24 cellular contexts compared by ENCODE assay signal in the genomic region with DNA sequence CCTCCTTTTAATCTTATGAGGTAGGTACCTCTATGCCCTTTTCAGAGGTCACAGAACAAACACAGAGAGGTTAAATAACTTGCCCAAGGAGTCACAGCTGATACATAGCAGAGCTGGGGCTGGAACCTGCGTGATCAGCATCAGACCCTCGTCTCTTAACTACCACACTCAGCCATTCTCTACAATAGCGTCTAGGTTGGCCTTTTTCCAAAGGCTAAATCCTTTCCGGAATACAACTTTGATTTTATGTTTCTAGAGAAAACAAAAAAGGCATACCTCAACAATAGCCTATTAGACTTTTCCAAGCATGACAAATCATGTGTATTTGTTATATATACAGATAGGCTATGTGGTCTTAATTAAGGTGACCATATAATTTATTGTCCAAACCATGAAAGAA.
DNase-seq lines count a peak whose midpoint lies in the region; FAIRE-seq and TF ChIP-seq lines count a peak whose summit lies in the region.
"Had no signal": no experiment of that assay in that cellular context is flagged by ENCODE, and none has a peak within 500 bp of the region (broad histone marks: within the 10 kb centered on the region; RNA-seq: fewer than 3 reads in every experiment).

No MANE protein-coding gene starts in this region.

- no TSS peak for BruUV-seq in endothelial cell of umbilical vein (replicated peaks; lab: Mats Ljungman, UMichigan)

- no peaks in the 10 kb centered on the region for H3K79me2 ChIP-seq in endothelial cell of umbilical vein (ENCODE audit: control insufficient read depth, insufficient read depth, low read length)

- H3K36me3 ChIP-seq in HEK293 (ENCODE audit: control insufficient read depth in 2 of 2, insufficient read depth in 1 of 2, low read length in 2 of 2) (no peaks in the 10 kb centered on the region), endothelial cell of umbilical vein (ENCODE audit: control insufficient read depth in 2 of 2, extremely low read depth in 1 of 2, insufficient read depth in 2 of 2, low read length in 2 of 2) (no peaks in the 10 kb centered on the region)
- H3K36me3 ChIP-seq: BLaER1 treated with 17β-estradiol and CSF1 and Interleukin-3, amounts not matched to agents 10 nM and 100 nM had no signal

- TF ChIP-seq POLR2A in endothelial cell of umbilical vein (IDR thresholded peaks at IDR 0.05; ENCODE audit: low read depth, low read length) (no peak), lower leg skin (IDR thresholded peaks at IDR 0.05) (no peak)

- intact Hi-C loops in endothelial cell of umbilical vein (cut with micrococcal nuclease) = no loop called here
- intact Hi-C loops in lower leg skin (cut with DNase I; ENCODE audit: low total_unique reads) = no loop called here

- POLR2A ChIA-PET in HEK293 (lab: Yijun Ruan, JAX) (no interaction called here), endothelial cell of umbilical vein (lab: Charles Lee) (no interaction called here)

- no peaks in the 10 kb centered on the region for H3K27me3 ChIP-seq in endothelial cell of umbilical vein (ENCODE audit: control insufficient read depth in 2 of 2, insufficient read depth in 2 of 2, low read length in 2 of 2)
- H3K27me3 ChIP-seq: BLaER1 treated with 17β-estradiol and CSF1 and Interleukin-3, amounts not matched to agents 10 nM and 100 nM had no signal

- H4K20me1 ChIP-seq in endothelial cell of umbilical vein (replicated peaks; ENCODE audit: control insufficient read depth, extremely low read depth, insufficient read depth, low read length) = no peaks in the 10 kb centered on the region
- H4K20me1 ChIP-seq: BLaER1 treated with 17β-estradiol and CSF1 and Interleukin-3, amounts not matched to agents 10 nM and 100 nM had no signal

- no peaks in the 10 kb centered on the region for H3K9me3 ChIP-seq in HEK293 (ENCODE audit: control insufficient read depth, insufficient read depth, low read depth, low read length)
- H3K9me3 ChIP-seq in endothelial cell of umbilical vein (replicated peaks; ENCODE audit: control insufficient read depth, insufficient read depth, low read length) = no peaks in the 10 kb centered on the region
- H3K9me3 ChIP-seq: A549; BLaER1 treated with 17β-estradiol and CSF1 and Interleukin-3, amounts not matched to agents 10 nM and 100 nM; Caco-2 had no signal

- H3K27ac ChIP-seq in HEK293 (ENCODE audit: extremely low read depth, low read depth, low read length) (no peak overlapping the region), endothelial cell of umbilical vein (ENCODE audit: insufficient read depth, low read depth, low read length) (no peak overlapping the region)
- H3K27ac ChIP-seq: A549; BLaER1 treated with 17β-estradiol and CSF1 and Interleukin-3, amounts not matched to agents 10 nM and 100 nM; GM23248; KMS-11; PC-9 had no signal

- CTCF ChIA-PET in HEK293 (lab: Yijun Ruan, JAX) (interaction anchor here (1.1 kb wide), 1 partner anchor 9 kb away, joined by 3 read pairs; no protein-coding TSS in a partner anchor), endothelial cell of umbilical vein (lab: Charles Lee) (interaction anchor here (1.6 to 2.0 kb wide), 2 partner anchors 10 to 125 kb away, joined by 6 to 8 read pairs; no protein-coding TSS in a partner anchor)

- 63 to 74% methylated on average over 4 of the region's 4 CpGs for WGBS in lower leg skin, 2 donors

- no peak overlapping the region for H3K4me2 ChIP-seq in endothelial cell of umbilical vein (ENCODE audit: insufficient read depth, low read length)
- H3K4me2 ChIP-seq: A549; BLaER1 treated with 17β-estradiol and CSF1 and Interleukin-3, amounts not matched to agents 10 nM and 100 nM; KMS-11; PC-9 had no signal

- no peak overlapping the region for H3K9ac ChIP-seq in endothelial cell of umbilical vein (replicated peaks; ENCODE audit: extremely low read depth, insufficient read depth, low read length)
- H3K9ac ChIP-seq: BLaER1 treated with 17β-estradiol and CSF1 and Interleukin-3, amounts not matched to agents 10 nM and 100 nM; GM23248; KMS-11 had no signal

- H3K4me1 ChIP-seq in HEK293 (ENCODE audit: control insufficient read depth, insufficient read depth, low read length) = peaks cover 12% of the 10 kb centered on the region
- peaks cover 30% of the 10 kb centered on the region for H3K4me1 ChIP-seq in endothelial cell of umbilical vein (ENCODE audit: control insufficient read depth, extremely low read depth, insufficient read depth, low read length)
- H3K4me1 ChIP-seq: A549; BLaER1 treated with 17β-estradiol and CSF1 and Interleukin-3, amounts not matched to agents 10 nM and 100 nM; Caco-2 had no signal

- FAIRE-seq in endothelial cell of umbilical vein (lab: Jason Lieb, UNC) = peak; percentile 95
- FAIRE-seq: A549 had no signal

- H2AFZ ChIP-seq in endothelial cell of umbilical vein (ENCODE audit: low read depth, low read length) = no peak overlapping the region
- H2AFZ ChIP-seq: GM23248, PC-9 had no signal

- dilution Hi-C loops in endothelial cell of umbilical vein (cut with MboI; ENCODE audit: extremely low pct_ligation_motif_present, low sequenced_read_pairs) = no loop called here

- H3K9me1 ChIP-seq in endothelial cell of umbilical vein (replicated peaks; ENCODE audit: control insufficient read depth, extremely low read depth, insufficient read depth, low read length) = no peaks in the 10 kb centered on the region

- H3K4me3 ChIP-seq in HEK293 (ENCODE audit: low read depth, low read length) (no peak overlapping the region), endothelial cell of umbilical vein (replicated peaks in 1 of 3; ENCODE audit: insufficient read depth in 1 of 3, low read depth in 1 of 3, low read length in 3 of 3) (no peak overlapping the region), lower leg skin (ENCODE audit: low read depth, poor library complexity, severe bottlenecking) (no peak overlapping the region)
- H3K4me3 ChIP-seq: A549; BLaER1 treated with 17β-estradiol and CSF1 and Interleukin-3, amounts not matched to agents 10 nM and 100 nM; GM23248; PC-9 had no signal

- DNase-seq in NCI-H774 (lab: John Stamatoyannopoulos, UW) (peak; percentile 76), endothelial cell of umbilical vein (ENCODE audit: low read depth, low spot score) (peak; percentile 91), renal cortical epithelial cell (ENCODE audit: low read depth) (peak; percentile 24), HCEC 1CT (no peak), NCI-H1694 treated with DMSO at 0.1 percent for 48 hours (lab: John Stamatoyannopoulos, UW) (no peak), lower leg skin (ENCODE audit: low spot score in 2 of 2) (no peak)
- DNase-seq: AML-193; Caco-2; CD4-positive, alpha-beta T cell; DMS79 treated with DMSO at 0.1 percent for 48 hours; GM23248; H7; HFFc6; MM.1S; NCI-H1436; NCI-H1930; NCI-H446; NCI-H524 treated with DMSO at 0.1 percent for 48 hours; PC-9; T-cell had no signal

- TF ChIP-seq CTCF in HEK293 (tag by site-specific recombination; IDR thresholded peaks at IDR 0.05) = no peak
- TF ChIP-seq CTCF in endothelial cell of umbilical vein (IDR thresholded peaks at IDR 0.05; ENCODE audit: extremely low read depth in 1 of 2, insufficient read depth in 1 of 2, low read depth in 1 of 2, low read length in 2 of 2) = no peak
- no peak for TF ChIP-seq CTCF in lower leg skin (IDR thresholded peaks at IDR 0.05)

TF ChIP-seq in HEK293, 187 proteins besides CTCF, POLR2A, EP300 and RAD21:
- TF ChIP-seq ZNF175 (tag by site-specific recombination; IDR thresholded peaks at IDR 0.05) = no peak
- TF ChIP-seq ZBTB17 (tag by site-specific recombination; IDR thresholded peaks at IDR 0.05) = 0 out of 2 replicates have a peak, but pooled peaks have one; percentile 11
TF ChIP-seq in HEK293: peak in this region for 1.

TF ChIP-seq in endothelial cell of umbilical vein, 7 proteins besides CTCF, POLR2A, EP300 and RAD21:
- TF ChIP-seq EZH2 (IDR thresholded peaks at IDR 0.05; ENCODE audit: borderline replicate concordance, low read depth, low read length, severe bottlenecking) (no peak), POLR2AphosphoS5 (IDR thresholded peaks at IDR 0.05; ENCODE audit: insufficient read depth, low read depth, low read length) (no peak), GATA2 (IDR thresholded peaks at IDR 0.05; ENCODE audit: insufficient read depth, insufficient read length, low read depth, low read length) (no peak), FOS (IDR thresholded peaks at IDR 0.05; ENCODE audit: borderline replicate concordance, insufficient read depth, low read length) (no peak), MYC (IDR thresholded peaks at IDR 0.05; ENCODE audit: low read depth, low read length) (no peak), JUN (IDR thresholded peaks at IDR 0.05; ENCODE audit: borderline replicate concordance, insufficient read depth, insufficient read length, low read depth) (no peak)
- TF ChIP-seq, protein P1, sequence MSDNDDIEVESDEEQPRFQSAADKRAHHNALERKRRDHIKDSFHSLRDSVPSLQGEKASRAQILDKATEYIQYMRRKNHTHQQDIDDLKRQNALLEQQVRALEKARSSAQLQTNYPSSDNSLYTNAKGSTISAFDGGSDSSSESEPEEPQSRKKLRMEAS (IDR thresholded peaks at IDR 0.05; ENCODE audit: insufficient read depth, insufficient read length) = no peak

Comparison
In these comparisons a context has a peak if more than half of its experiments do, and no peak if none do; other contexts are left out.
1. DNase-seq: peak in NCI-H774 (single experiment), endothelial cell of umbilical vein (single experiment) and renal cortical epithelial cell (single experiment); none in HCEC 1CT (single experiment), NCI-H1694 treated with DMSO at 0.1 percent for 48 hours (single experiment) and lower leg skin (0 of 2).